19 cellular contexts compared by ENCODE assay signal in the genomic region with DNA sequence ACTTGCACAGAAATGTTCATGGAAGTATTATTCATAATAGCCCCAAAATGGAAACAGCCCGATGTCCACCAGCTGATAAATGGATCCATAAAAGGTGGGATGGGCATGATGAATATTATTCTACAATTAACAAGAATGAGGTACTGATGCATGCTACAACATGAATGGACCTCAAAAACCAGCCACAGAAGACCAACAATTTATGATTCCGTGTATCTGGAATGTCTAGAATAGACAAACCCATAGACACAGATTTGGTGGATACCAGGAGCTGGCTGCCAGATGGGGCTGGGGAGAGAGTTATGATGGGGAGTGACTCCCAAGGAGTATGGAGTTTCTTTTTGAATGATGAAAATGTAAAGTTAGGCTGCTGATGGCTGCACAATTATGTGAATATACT. TPM values are rescaled to one million over a fixed set of nuclear protein-coding genes. Genes with fewer than 3 reads are reported as not detected.
DNase-seq lines count a peak whose midpoint lies in the region; ATAC-seq, FAIRE-seq and TF ChIP-seq lines count a peak whose summit lies in the region.
"Had no signal": no experiment of that assay in that cellular context is flagged by ENCODE, and none has a peak within 500 bp of the region (broad histone marks: within the 10 kb centered on the region; RNA-seq: fewer than 3 reads in every experiment).

No MANE protein-coding gene starts in this region.

- H3K14ac ChIP-seq in mesenchymal stem cell (ENCODE audit: low read length in 2 of 2) (no peak overlapping the region), trophoblast cell (ENCODE audit: low read length) (no peak overlapping the region)

- no peak overlapping the region for H3K4me3 Mint-ChIP-seq in nephron progenitor cell
- H3K4me3 Mint-ChIP-seq: T-helper 17 cell had no signal

- DNase-seq in left ventricle myocardium inferior, result no peak
- no peak for DNase-seq in right cardiac atrium
- DNase-seq in bronchial epithelial cell (ENCODE audit: low read depth), result peak; percentile 90
- DNase-seq in mesenchymal stem cell, result peak; percentile 45
- no peak for DNase-seq in trophoblast cell
- DNase-seq in stimulated activated CD4-positive, alpha-beta T cell treated with anti-CD3 and anti-CD28 coated beads, Interleukin-1b, Interleukin-23, amount 100 ng/mL, for 48 hours, result no peak
- DNase-seq in nephron progenitor cell, result no peak
- DNase-seq in stimulated activated CD4-positive, alpha-beta T cell treated with anti-CD3 and anti-CD28 coated beads, Interleukin-12 subunit alpha, Interleukin-12 subunit beta, amount 100 ng/mL, for 4 hours, result no peak
- DNase-seq: activated CD4-positive, alpha-beta T cell treated with anti-CD3 and anti-CD28 coated beads for 4 hours; activated T-cell treated with anti-CD3 and anti-CD28 coated beads, Interleukin-2, amount 50 U/mL, for 48 hours; BE2C; DMS53; effector CD4-positive, alpha-beta T cell; Karpas-422; NCI-H1694 treated with DMSO at 0.1 percent for 48 hours; NCI-H510A treated with DMSO at 0.1 percent for 48 hours; PC-9; T-helper 17 cell had no signal

- H3K4me2 ChIP-seq in mesenchymal stem cell (ENCODE audit: low read length, poor library complexity, severe bottlenecking) (no peak overlapping the region), trophoblast cell (ENCODE audit: low read length) (no peak overlapping the region)
- H3K4me2 ChIP-seq: PC-9 had no signal

- H4K91ac ChIP-seq in mesenchymal stem cell (ENCODE audit: low read length), result no peak overlapping the region
- no peak overlapping the region for H4K91ac ChIP-seq in trophoblast cell (ENCODE audit: low read depth, low read length)

- intact Hi-C loops in left ventricle myocardium inferior (cut with micrococcal nuclease), result loop anchor here (5.0 kb wide), 1 partner anchor 208 kb away; no protein-coding TSS in a partner anchor
- intact Hi-C loops in right cardiac atrium (cut with DNase I), result loop anchor here in 2 of 4 donors (5.0 to 10.0 kb wide), 2 partner anchors 90 to 203 kb away; no protein-coding TSS in a partner anchor

- peaks cover 16% of the 10 kb centered on the region for H3K36me3 ChIP-seq in left ventricle myocardium inferior
- peaks cover 7% of the 10 kb centered on the region for H3K36me3 ChIP-seq in bronchial epithelial cell (ENCODE audit: control insufficient read depth, insufficient read depth, low read length)
- H3K36me3 ChIP-seq in mesenchymal stem cell (ENCODE audit: control insufficient read depth in 1 of 2, insufficient read depth in 2 of 2, low read depth in 1 of 2, low read length in 2 of 2), result peaks cover 16 to 20% of the 10 kb centered on the region in 2 experiments
- H3K36me3 ChIP-seq in trophoblast cell (ENCODE audit: control insufficient read depth in 1 of 2, insufficient read depth in 2 of 2, low read length in 2 of 2), result peaks cover 13 to 16% of the 10 kb centered on the region in 2 experiments

- no peak overlapping the region for H3K4me3 ChIP-seq in left ventricle myocardium inferior
- no peak overlapping the region for H3K4me3 ChIP-seq in right cardiac atrium (ENCODE audit: low read length)
- no peak overlapping the region for H3K4me3 ChIP-seq in bronchial epithelial cell (ENCODE audit: low read depth, low read length)
- no peak overlapping the region for H3K4me3 ChIP-seq in mesenchymal stem cell (ENCODE audit: insufficient read depth in 1 of 2, low read depth in 1 of 2, low read length in 2 of 2)
- no peak overlapping the region for H3K4me3 ChIP-seq in trophoblast cell (ENCODE audit: low read depth, low read length)
- H3K4me3 ChIP-seq: PC-9 had no signal

- H3K27ac Mint-ChIP-seq in nephron progenitor cell, result no peak overlapping the region

- no peak overlapping the region for H3K4ac ChIP-seq in mesenchymal stem cell (ENCODE audit: low read depth in 1 of 2, low read length in 2 of 2)
- no peak overlapping the region for H3K4ac ChIP-seq in trophoblast cell (ENCODE audit: low read depth, low read length)

- no peak for FAIRE-seq in bronchial epithelial cell (lab: Jason Lieb, UNC)
- FAIRE-seq: small intestine had no signal

- H3K4me1 ChIP-seq in left ventricle myocardium inferior (peaks cover 62% of the 10 kb centered on the region), right cardiac atrium (ENCODE audit: control insufficient read depth, insufficient read depth, low read length) (peaks cover 16% of the 10 kb centered on the region), mesenchymal stem cell (ENCODE audit: control insufficient read depth, insufficient read depth, low read depth, low read length) (peaks cover 31% of the 10 kb centered on the region), trophoblast cell (ENCODE audit: control insufficient read depth in 1 of 2, insufficient read depth in 2 of 2, low read length in 2 of 2) (peaks cover 27% of the 10 kb centered on the region in 2 experiments)
- H3K4me1 ChIP-seq: BE2C had no signal

- H3K18ac ChIP-seq in mesenchymal stem cell (ENCODE audit: low read depth in 1 of 2, low read length in 2 of 2), result no peak overlapping the region
- no peak overlapping the region for H3K18ac ChIP-seq in trophoblast cell (ENCODE audit: low read length)

- H2AK5ac ChIP-seq in mesenchymal stem cell (ENCODE audit: low read length, severe bottlenecking), result no peak overlapping the region
- H2AK5ac ChIP-seq in trophoblast cell (ENCODE audit: low read length), result no peak overlapping the region

- no peak overlapping the region for H3K9ac ChIP-seq in mesenchymal stem cell (ENCODE audit: low read length)
- no peak overlapping the region for H3K9ac ChIP-seq in trophoblast cell (ENCODE audit: low read length)

- no peak overlapping the region for H2AFZ ChIP-seq in mesenchymal stem cell (ENCODE audit: low read depth, low read length)
- H2AFZ ChIP-seq in trophoblast cell (ENCODE audit: insufficient read depth, low read length, poor library complexity), result no peak overlapping the region
- H2AFZ ChIP-seq: PC-9 had no signal

- H3K9me3 ChIP-seq in left ventricle myocardium inferior (replicated peaks) (no peaks in the 10 kb centered on the region), right cardiac atrium (ENCODE audit: control insufficient read depth, low read length) (no peaks in the 10 kb centered on the region), mesenchymal stem cell (ENCODE audit: control insufficient read depth, low read length) (no peaks in the 10 kb centered on the region), trophoblast cell (ENCODE audit: insufficient read depth, low read depth, low read length) (peaks cover 2% of the 10 kb centered on the region)
- H3K9me3 ChIP-seq: BE2C had no signal

- H3K79me2 ChIP-seq in trophoblast cell (ENCODE audit: control insufficient read depth, insufficient read depth, low read length, poor library complexity), result peaks cover 3% of the 10 kb centered on the region

- no peak overlapping the region for H2BK5ac ChIP-seq in mesenchymal stem cell (ENCODE audit: low read depth, low read length, poor library complexity, severe bottlenecking)
- no peak overlapping the region for H2BK5ac ChIP-seq in trophoblast cell (ENCODE audit: low read depth, low read length, poor library complexity)

- no peak overlapping the region for H2BK12ac ChIP-seq in mesenchymal stem cell (ENCODE audit: low read length in 2 of 2)
- H2BK12ac ChIP-seq in trophoblast cell (ENCODE audit: low read length), result no peak overlapping the region

- H3K27me3 ChIP-seq in left ventricle myocardium inferior (ENCODE audit: low read depth) (no peaks in the 10 kb centered on the region), right cardiac atrium (ENCODE audit: control insufficient read depth, insufficient read depth) (no peaks in the 10 kb centered on the region), bronchial epithelial cell (ENCODE audit: control insufficient read depth, insufficient read depth, low read length) (no peaks in the 10 kb centered on the region), mesenchymal stem cell (ENCODE audit: control insufficient read depth in 1 of 2, insufficient read depth in 1 of 2, low read length in 2 of 2) (no peaks in the 10 kb centered on the region), trophoblast cell (ENCODE audit: insufficient read depth, low read length) (no peaks in the 10 kb centered on the region)
- H3K27me3 ChIP-seq: BE2C had no signal

- H3K79me1 ChIP-seq in mesenchymal stem cell (replicated peaks; ENCODE audit: low read length, poor library complexity, severe bottlenecking) (peaks cover 3% of the 10 kb centered on the region), trophoblast cell (ENCODE audit: low read length) (peaks cover 20% of the 10 kb centered on the region)

- H3K23ac ChIP-seq in mesenchymal stem cell (ENCODE audit: low read length in 2 of 2), result no peak overlapping the region
- H3K23ac ChIP-seq in trophoblast cell (ENCODE audit: low read length), result no peak overlapping the region

- H3K27me3 Mint-ChIP-seq in nephron progenitor cell (ENCODE audit: low read depth, poor library complexity), result peaks cover 3% of the 10 kb centered on the region
- H3K27me3 Mint-ChIP-seq: T-helper 17 cell had no signal

- no peak for TF ChIP-seq CTCF in left ventricle myocardium inferior (IDR thresholded peaks at IDR 0.05; ENCODE audit: borderline replicate concordance)
- TF ChIP-seq CTCF in bronchial epithelial cell (IDR thresholded peaks at IDR 0.05; ENCODE audit: insufficient read depth, low read length, severe bottlenecking), result no peak
- no peak for TF ChIP-seq CTCF in nephron progenitor cell (IDR thresholded peaks at IDR 0.05)

- H3K4me1 Mint-ChIP-seq in nephron progenitor cell, result peaks cover 61% of the 10 kb centered on the region

- ATAC-seq in right cardiac atrium, result no peak
- ATAC-seq: T-helper 17 cell had no signal

- WGBS in right cardiac atrium, result 73% methylated on average over 2 of the region's 2 CpGs
- 33% methylated on average over 1 of the region's 2 CpGs for WGBS in mesenchymal stem cell
- WGBS in trophoblast cell (ENCODE audit: extremely low coverage, insufficient coverage, insufficient read length), result no CpG with 5 or more reads among the region's 2 CpGs

- H3K27ac ChIP-seq in left ventricle myocardium inferior (replicated peaks), result peak overlapping the region; percentile 98
- H3K27ac ChIP-seq in right cardiac atrium (ENCODE audit: low read length), result no peak overlapping the region
- no peak overlapping the region for H3K27ac ChIP-seq in mesenchymal stem cell (ENCODE audit: low read length, poor library complexity, severe bottlenecking)
- no peak overlapping the region for H3K27ac ChIP-seq in trophoblast cell (ENCODE audit: low read depth, low read length)
- H3K27ac ChIP-seq: PC-9 had no signal

- no peak overlapping the region for H4K12ac ChIP-seq in trophoblast cell (ENCODE audit: low read depth, low read length)

- H3K9me3 Mint-ChIP-seq in nephron progenitor cell, result no peaks in the 10 kb centered on the region

- H2BK15ac ChIP-seq in mesenchymal stem cell (ENCODE audit: low read depth, poor library complexity, severe bottlenecking), result no peak overlapping the region

- peaks cover 9% of the 10 kb centered on the region for H3K36me3 Mint-ChIP-seq in nephron progenitor cell (ENCODE audit: low read depth)

- H2BK120ac ChIP-seq in mesenchymal stem cell (ENCODE audit: low read depth, low read length) (no peak overlapping the region), trophoblast cell (ENCODE audit: insufficient read depth, low read length, poor library complexity) (no peak overlapping the region)

- no peak overlapping the region for H4K8ac ChIP-seq in mesenchymal stem cell (ENCODE audit: low read length)
- no peak overlapping the region for H4K8ac ChIP-seq in trophoblast cell (ENCODE audit: low read depth, low read length)

RNA-seq across cellular contexts. Expression of a gene that starts 10.8 kb away (rescaled TPM):
- total RNA-seq in left ventricle myocardium inferior (7.7 TPM), right cardiac atrium (10 to 100 TPM; 11.3 to 18.8 (median 15.0) TPM), bronchial epithelial cell (8.4 and 14.2 TPM in 2 replicates)
- 13.7 TPM for polyA plus RNA-seq in right cardiac atrium
- polyA plus RNA-seq in mesenchymal stem cell (2013, experiment 1 of 2), result 51.2 TPM
- polyA plus RNA-seq in mesenchymal stem cell (2013, experiment 2 of 2), result 52.1 TPM
- polyA plus RNA-seq in trophoblast cell (2013), result 10.2 and 11.6 TPM in 2 replicates

RNA-seq across cellular contexts. Expression of a gene that starts 27.5 kb away (rescaled TPM):
- 0.99 TPM for total RNA-seq in left ventricle myocardium inferior
- 1 to 10 TPM; 1.2 to 1.6 (median 1.4) TPM for total RNA-seq in right cardiac atrium
- 2.5 TPM for polyA plus RNA-seq in right cardiac atrium
- 7.4 and 22.8 TPM in 2 replicates for total RNA-seq in bronchial epithelial cell
- 0.57 TPM for polyA plus RNA-seq in mesenchymal stem cell (2013, experiment 1 of 2)
- 0.59 TPM for polyA plus RNA-seq in mesenchymal stem cell (2013, experiment 2 of 2)
- polyA plus RNA-seq in trophoblast cell (2013), result 41.8 and 44.5 TPM in 2 replicates

RNA-seq across cellular contexts. Expression of a gene that starts 36.7 kb away (rescaled TPM):
- total RNA-seq in left ventricle myocardium inferior (48.8 TPM), right cardiac atrium (10 to 100 TPM; 32.4 to 45.5 (median 40.0) TPM), bronchial epithelial cell (9.0 and 18.4 TPM in 2 replicates)
- 30.2 TPM for polyA plus RNA-seq in right cardiac atrium
- 77.2 TPM for polyA plus RNA-seq in mesenchymal stem cell (2013, experiment 1 of 2)
- polyA plus RNA-seq in mesenchymal stem cell (2013, experiment 2 of 2), result 75.7 TPM
- 136 and 137 TPM in 2 replicates for polyA plus RNA-seq in trophoblast cell (2013)

RNA-seq across cellular contexts. Expression of a gene that starts 41.7 kb away (rescaled TPM):
- 79.7 TPM for total RNA-seq in left ventricle myocardium inferior
- total RNA-seq in right cardiac atrium, result 10 to 100 TPM; 46.9 to 63.8 (median 54.2) TPM
- 65.0 TPM for polyA plus RNA-seq in right cardiac atrium
- total RNA-seq in bronchial epithelial cell, result 28.3 and 33.2 TPM in 2 replicates
- 45.3 TPM for polyA plus RNA-seq in mesenchymal stem cell (2013, experiment 1 of 2)
- polyA plus RNA-seq in mesenchymal stem cell (2013, experiment 2 of 2), result 45.3 TPM
- 37.8 and 38.0 TPM in 2 replicates for polyA plus RNA-seq in trophoblast cell (2013)

RNA-seq across cellular contexts. Expression of a gene that starts 52.3 kb away (rescaled TPM):
- total RNA-seq in left ventricle myocardium inferior (2.5 TPM), right cardiac atrium (1 to 10 TPM; 1.4 to 3.3 (median 2.5) TPM), bronchial epithelial cell (1.3 and 2.0 TPM in 2 replicates)
- 2.2 TPM for polyA plus RNA-seq in right cardiac atrium
- polyA plus RNA-seq in mesenchymal stem cell (2013, experiment 1 of 2), result 5.2 TPM
- 4.7 TPM for polyA plus RNA-seq in mesenchymal stem cell (2013, experiment 2 of 2)
- polyA plus RNA-seq in trophoblast cell (2013), result 15.2 and 16.2 TPM in 2 replicates

Comparison
In these comparisons a context has a peak if more than half of its experiments do, and no peak if none do; other contexts are left out.
1. DNase-seq: peak in bronchial epithelial cell (single experiment) and mesenchymal stem cell (single experiment); none in left ventricle myocardium inferior (single experiment), right cardiac atrium (0 of 3), trophoblast cell (0 of 2), stimulated activated CD4-positive, alpha-beta T cell treated with anti-CD3 and anti-CD28 coated beads, Interleukin-1b, Interleukin-23, amount 100 ng/mL, for 48 hours (single experiment), nephron progenitor cell (single experiment) and stimulated activated CD4-positive, alpha-beta T cell treated with anti-CD3 and anti-CD28 coated beads, Interleukin-12 subunit alpha, Interleukin-12 subunit beta, amount 100 ng/mL, for 4 hours (single experiment).